15 cellular contexts compared by ENCODE assay signal in the genomic region with DNA sequence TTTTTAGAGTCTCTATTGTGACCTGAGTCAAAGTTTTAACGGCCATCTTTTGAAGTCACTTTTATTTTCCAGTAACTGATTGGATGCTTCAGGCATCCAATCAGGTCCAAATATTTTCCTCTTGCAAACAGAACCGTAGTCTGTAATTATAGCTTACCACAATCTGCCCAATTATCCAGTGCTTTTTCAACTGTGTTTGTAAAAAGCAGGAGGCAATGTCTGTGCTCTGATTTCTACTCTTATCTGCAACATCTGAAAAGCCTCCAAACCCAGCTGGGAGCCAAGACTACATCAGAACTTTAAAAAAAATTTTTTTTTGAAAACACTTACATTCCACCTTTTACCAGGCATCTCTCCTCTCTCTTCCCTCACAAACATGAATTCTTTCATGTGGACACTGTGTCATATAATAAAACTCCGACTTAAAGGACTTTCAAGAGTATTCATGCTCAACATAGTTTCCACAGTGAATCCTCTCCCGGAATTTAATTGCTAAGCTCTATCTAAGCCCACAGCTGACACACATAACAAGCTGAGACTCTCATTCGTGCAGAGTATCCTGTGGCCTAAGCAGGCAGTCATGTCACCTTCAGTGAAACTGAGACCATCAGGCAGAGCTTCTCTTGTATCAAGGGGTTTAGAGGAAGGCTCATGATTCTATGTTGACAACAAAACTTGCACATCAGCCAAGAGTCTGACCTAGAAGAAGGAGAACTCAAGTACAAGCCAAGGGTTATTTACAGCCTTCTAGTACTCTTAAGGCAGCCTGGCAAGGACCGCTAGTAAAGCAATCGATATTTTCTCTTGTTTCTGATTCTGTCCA.
DNase-seq lines count a peak whose midpoint lies in the region; ATAC-seq and TF ChIP-seq lines count a peak whose summit lies in the region.
"Had no signal": no experiment of that assay in that cellular context is flagged by ENCODE, and none has a peak within 500 bp of the region (broad histone marks: within the 10 kb centered on the region; RNA-seq: fewer than 3 reads in every experiment).

No MANE protein-coding gene starts in this region.

- H3K36me3 ChIP-seq in trophoblast cell (ENCODE audit: control insufficient read depth in 1 of 2, insufficient read depth in 2 of 2, low read length in 2 of 2) = no peaks in the 10 kb centered on the region
- H3K36me3 ChIP-seq in breast epithelium = no peaks in the 10 kb centered on the region
- H3K36me3 ChIP-seq: Peyer's patch had no signal

- peaks cover 10% of the 10 kb centered on the region for H3K79me1 ChIP-seq in trophoblast cell (ENCODE audit: low read length)

- H3K23ac ChIP-seq in trophoblast cell (ENCODE audit: low read length) = no peak overlapping the region

- no peak overlapping the region for H4K12ac ChIP-seq in trophoblast cell (ENCODE audit: low read depth, low read length)

- no peak overlapping the region for H3K18ac ChIP-seq in trophoblast cell (ENCODE audit: low read length)

- TF ChIP-seq POLR2A in breast epithelium (IDR thresholded peaks at IDR 0.05) = no peak

- peak overlapping the region; percentile 67 for H3K27ac Mint-ChIP-seq in HFFc6
- H3K27ac Mint-ChIP-seq: activated T-cell treated with anti-CD3 and anti-CD28 coated beads, Interleukin-2, amount 50 U/mL, for 24 hours; CD8-positive, alpha-beta T cell; immature natural killer cell; T-cell had no signal

- WGBS in trophoblast cell (ENCODE audit: extremely low coverage, insufficient coverage, insufficient read length) = no CpG with 5 or more reads among the region's 7 CpGs

- H3K79me2 ChIP-seq in trophoblast cell (ENCODE audit: control insufficient read depth, insufficient read depth, low read length, poor library complexity) = no peaks in the 10 kb centered on the region

- no peak overlapping the region for H3K4me2 ChIP-seq in trophoblast cell (ENCODE audit: low read length)

- peak overlapping the region; percentile 8 for H2BK120ac ChIP-seq in trophoblast cell (ENCODE audit: insufficient read depth, low read length, poor library complexity)

- H3K9me3 ChIP-seq in trophoblast cell (ENCODE audit: insufficient read depth, low read depth, low read length) (no peaks in the 10 kb centered on the region), breast epithelium (peaks cover 0 to 5% of the 10 kb centered on the region in 2 donors)
- H3K9me3 ChIP-seq: Peyer's patch had no signal

- H3K4ac ChIP-seq in trophoblast cell (ENCODE audit: low read depth, low read length) = no peak overlapping the region

- H2BK12ac ChIP-seq in trophoblast cell (ENCODE audit: low read length) = peak overlapping the region; percentile 29

- H3K4me1 Mint-ChIP-seq in HFFc6 (ENCODE audit: low read depth) = peaks cover 57% of the 10 kb centered on the region
- H3K4me1 Mint-ChIP-seq: immature natural killer cell, T-cell had no signal

- no peaks in the 10 kb centered on the region for H3K27me3 Mint-ChIP-seq in HFFc6 (ENCODE audit: insufficient read depth)
- H3K27me3 Mint-ChIP-seq: activated T-cell treated with anti-CD3 and anti-CD28 coated beads, Interleukin-2, amount 50 U/mL, for 24 hours; T-cell had no signal

- H3K27ac ChIP-seq in trophoblast cell (ENCODE audit: low read depth, low read length) (peak overlapping the region; percentile 81), breast epithelium (peak overlapping the region in 1 of 2 donors; percentile 41)
- H3K27ac ChIP-seq: Peyer's patch, skin epidermis had no signal

- intact Hi-C loops in left colon (cut with DNase I, micrococcal nuclease) (no loop called here), breast epithelium (cut with DNase I; ENCODE audit: low total_unique reads) (no loop called here)

- H3K9me3 Mint-ChIP-seq in HFFc6 = peaks cover 7% of the 10 kb centered on the region

- H2AK5ac ChIP-seq in trophoblast cell (ENCODE audit: low read length) = no peak overlapping the region

- no peak overlapping the region for H4K91ac ChIP-seq in trophoblast cell (ENCODE audit: low read depth, low read length)

- H2AFZ ChIP-seq in trophoblast cell (ENCODE audit: insufficient read depth, low read length, poor library complexity) = no peak overlapping the region

- H3K9ac ChIP-seq in trophoblast cell (ENCODE audit: low read length) = no peak overlapping the region

- H3K36me3 Mint-ChIP-seq in HFFc6 (ENCODE audit: low read depth) = peaks cover 4% of the 10 kb centered on the region; the same call in 1 of the 2 replicates
- H3K36me3 Mint-ChIP-seq: CD8-positive, alpha-beta T cell; immature natural killer cell; T-cell had no signal

- H3K4me1 ChIP-seq in trophoblast cell (ENCODE audit: control insufficient read depth in 1 of 2, insufficient read depth in 2 of 2, low read length in 2 of 2) (peaks cover 4 to 8% of the 10 kb centered on the region in 2 experiments), breast epithelium (no peaks in the 10 kb centered on the region)
- H3K4me1 ChIP-seq: Peyer's patch had no signal

- ATAC-seq in left colon = no peak
- ATAC-seq: activated CD4-positive, CD25-positive, alpha-beta regulatory T cell treated with anti-CD3 and anti-CD28 coated beads, Interleukin-2, amount 50 U/mL, for 24 hours; CD8-positive, alpha-beta T cell; T-cell had no signal

- no peak overlapping the region for H3K4me3 ChIP-seq in trophoblast cell (ENCODE audit: low read depth, low read length)
- H3K4me3 ChIP-seq in breast epithelium = no peak overlapping the region
- H3K4me3 ChIP-seq: Peyer's patch, skin epidermis had no signal

- peak overlapping the region; percentile 16 for H3K4me3 Mint-ChIP-seq in HFFc6
- H3K4me3 Mint-ChIP-seq: activated T-cell treated with anti-CD3 and anti-CD28 coated beads, Interleukin-2, amount 50 U/mL, for 24 hours; CD8-positive, alpha-beta T cell; immature natural killer cell; T-cell had no signal

- H3K27me3 ChIP-seq in trophoblast cell (ENCODE audit: insufficient read depth, low read length) (no peaks in the 10 kb centered on the region), breast epithelium (no peaks in the 10 kb centered on the region)
- H3K27me3 ChIP-seq: Peyer's patch had no signal

- TF ChIP-seq CTCF in HFFc6 (IDR thresholded peaks at IDR 0.05) (no peak), breast epithelium (IDR thresholded peaks at IDR 0.05) (no peak)

- H2BK5ac ChIP-seq in trophoblast cell (ENCODE audit: low read depth, low read length, poor library complexity) = peak overlapping the region; percentile 37

- no peak overlapping the region for H4K8ac ChIP-seq in trophoblast cell (ENCODE audit: low read depth, low read length)

- H3K14ac ChIP-seq in trophoblast cell (ENCODE audit: low read length) = no peak overlapping the region

- DNase-seq in DMS79 (lab: John Stamatoyannopoulos, UW) (peak; percentile 79), HFFc6 (peak; percentile 83), dermis blood vessel endothelial cell (peak; percentile 3), trophoblast cell (peak; percentile 16 to 76), left colon (no peak), breast epithelium (ENCODE audit: low spot score in 2 of 2) (no peak)
- DNase-seq in activated CD8-positive, alpha-beta memory T cell treated with anti-CD3 and anti-CD28 coated beads, Interleukin-2, amount 50 U/mL, for 4 hours = no peak
- DNase-seq: activated T-cell treated with anti-CD3 and anti-CD28 coated beads, Interleukin-2, amount 50 U/mL, for 24 hours; CD8-positive, alpha-beta T cell; foreskin fibroblast; immature natural killer cell; Peyer's patch; T-cell had no signal

Comparison
In these comparisons a context has a peak if more than half of its experiments do, and no peak if none do; other contexts are left out.
1. DNase-seq: peak in DMS79 (single experiment), HFFc6 (single experiment), dermis blood vessel endothelial cell (single experiment) and trophoblast cell (2 of 2); none in left colon (0 of 2), breast epithelium (0 of 2) and activated CD8-positive, alpha-beta memory T cell treated with anti-CD3 and anti-CD28 coated beads, Interleukin-2, amount 50 U/mL, for 4 hours (single experiment).